1 cellular context compared by ENCODE assay signal in genomic region chr5:35618297-35618636, GRCh38.
TF ChIP-seq lines count a peak whose summit lies in the region.

No MANE protein-coding gene starts in this region.

TF ChIP-seq in WTC11, 78 proteins besides CTCF, POLR2A, EP300 and RAD21 (continued from another document):
- no peak for TF ChIP-seq AR (CRISPR knock-in tag; IDR thresholded peaks at IDR 0.05)
- no peak for TF ChIP-seq OVOL2 (CRISPR knock-in tag; IDR thresholded peaks at IDR 0.05; ENCODE audit: borderline replicate concordance)
- TF ChIP-seq ATF1 (CRISPR knock-in tag; IDR thresholded peaks at IDR 0.05), result no peak
- TF ChIP-seq AFF4 (CRISPR knock-in tag; IDR thresholded peaks at IDR 0.05; ENCODE audit: borderline replicate concordance), result no peak
- no peak for TF ChIP-seq FOXJ3 (CRISPR knock-in tag; IDR thresholded peaks at IDR 0.05; ENCODE audit: borderline replicate concordance)
- TF ChIP-seq EMX1 (CRISPR knock-in tag; IDR thresholded peaks at IDR 0.05), result no peak
- TF ChIP-seq IRF2 (CRISPR knock-in tag; IDR thresholded peaks at IDR 0.05; ENCODE audit: borderline replicate concordance, low read depth), result no peak
